Comparison of ENCODE assay signal across 8 cellular contexts in genomic region chr5:68711311-68712200, GRCh38.
DNase-seq lines count a peak whose midpoint lies in the region; ATAC-seq and TF ChIP-seq lines count a peak whose summit lies in the region.

No MANE protein-coding gene starts in this region.

- peaks cover 19% of the 10 kb centered on the region for H3K4me1 Mint-ChIP-seq in nephron progenitor cell
- H3K4me1 Mint-ChIP-seq in mesothelial cell of epicardium = peaks cover 3% of the 10 kb centered on the region

- H3K36me3 ChIP-seq in mammary epithelial cell (ENCODE audit: insufficient read depth, low read length) (no peaks in the 10 kb centered on the region), Karpas-422 (ENCODE audit: insufficient read depth, low read length) (no peaks in the 10 kb centered on the region)

- in situ Hi-C loops in mammary epithelial cell (cut with MboI; ENCODE audit: low sequenced_read_pairs in 2 of 2) = no loop called here

- H3K27me3 Mint-ChIP-seq in nephron progenitor cell (ENCODE audit: low read depth, poor library complexity) (no peaks in the 10 kb centered on the region), mesothelial cell of epicardium (ENCODE audit: low read depth) (no peaks in the 10 kb centered on the region)

- H3K9ac ChIP-seq in mammary epithelial cell (ENCODE audit: insufficient read depth, low read length) (no peak overlapping the region), Karpas-422 (ENCODE audit: low read length) (no peak overlapping the region)

- H2AFZ ChIP-seq in mammary epithelial cell (ENCODE audit: low read depth, low read length) (no peak overlapping the region), Karpas-422 (ENCODE audit: low read length) (no peak overlapping the region)

- peak; percentile 94 for ATAC-seq in GM18498 (IDR thresholded peaks at IDR 0.05; ENCODE audit: unreplicated experiment)
- peak; percentile 96 for ATAC-seq in GM21390 (IDR thresholded peaks at IDR 0.05; ENCODE audit: unreplicated experiment)
- ATAC-seq in HG03565 (IDR thresholded peaks at IDR 0.05; ENCODE audit: unreplicated experiment) = peak; percentile 92
- peak; percentile 14 for ATAC-seq in foreskin keratinocyte

- H3K4me3 Mint-ChIP-seq in nephron progenitor cell = no peak overlapping the region
- no peak overlapping the region for H3K4me3 Mint-ChIP-seq in mesothelial cell of epicardium

- no TSS peak for BruUV-seq in mammary epithelial cell (replicated peaks; lab: Mats Ljungman, UMichigan)

- no peaks in the 10 kb centered on the region for H4K20me1 ChIP-seq in mammary epithelial cell (ENCODE audit: insufficient read depth, low read length)
- H4K20me1 ChIP-seq in Karpas-422 (ENCODE audit: insufficient read depth, low read depth, low read length) = no peaks in the 10 kb centered on the region

- no peaks in the 10 kb centered on the region for H3K79me2 ChIP-seq in mammary epithelial cell (ENCODE audit: insufficient read depth, low read length)
- no peaks in the 10 kb centered on the region for H3K79me2 ChIP-seq in Karpas-422 (ENCODE audit: low read length)

- H3K4me2 ChIP-seq in mammary epithelial cell (ENCODE audit: insufficient read depth, low read depth, low read length) (no peak overlapping the region), Karpas-422 (ENCODE audit: low read depth, low read length, poor library complexity, severe bottlenecking) (no peak overlapping the region)

- DNase-seq in foreskin keratinocyte = peak in 1 of 2 donors; percentile 14
- DNase-seq in mammary epithelial cell = no peak
- no peak for DNase-seq in Karpas-422
- DNase-seq in nephron progenitor cell = no peak
- DNase-seq in mesothelial cell of epicardium (ENCODE audit: low spot score in 2 of 2, unreplicated experiment in 2 of 2) = no peak

- no peaks in the 10 kb centered on the region for H3K4me1 ChIP-seq in foreskin keratinocyte
- H3K4me1 ChIP-seq in mammary epithelial cell (ENCODE audit: insufficient read depth, low read length) = no peaks in the 10 kb centered on the region
- peaks cover 4% of the 10 kb centered on the region for H3K4me1 ChIP-seq in Karpas-422 (ENCODE audit: low read length)

- H3K9me3 ChIP-seq in mammary epithelial cell (replicated peaks; ENCODE audit: insufficient read depth, low read length) (no peaks in the 10 kb centered on the region), Karpas-422 (ENCODE audit: low read length) (no peaks in the 10 kb centered on the region)

- 66% methylated on average over 6 of the region's 6 CpGs for WGBS in mammary epithelial cell (ENCODE audit: low coverage, missing lambda C conversion rate)

- H3K27ac ChIP-seq in foreskin keratinocyte (no peak overlapping the region), mammary epithelial cell (ENCODE audit: insufficient read depth, low read depth, low read length) (no peak overlapping the region), Karpas-422 (ENCODE audit: low read length) (no peak overlapping the region)

- no peak overlapping the region for H3K27ac Mint-ChIP-seq in nephron progenitor cell
- no peak overlapping the region for H3K27ac Mint-ChIP-seq in mesothelial cell of epicardium

- H3K27me3 ChIP-seq in foreskin keratinocyte (no peaks in the 10 kb centered on the region), mammary epithelial cell (ENCODE audit: insufficient read depth, low read length) (peaks cover 9% of the 10 kb centered on the region), Karpas-422 (ENCODE audit: low read length) (peaks cover 3% of the 10 kb centered on the region; the same call in 1 of the 2 replicates)

- no peaks in the 10 kb centered on the region for H3K36me3 Mint-ChIP-seq in nephron progenitor cell (ENCODE audit: low read depth)
- peaks cover 2% of the 10 kb centered on the region for H3K36me3 Mint-ChIP-seq in mesothelial cell of epicardium

- no peak overlapping the region for H3K4me3 ChIP-seq in mammary epithelial cell (replicated peaks in 1 of 3; ENCODE audit: insufficient read depth in 1 of 3, low read depth in 2 of 3, low read length in 3 of 3)
- H3K4me3 ChIP-seq in Karpas-422 (ENCODE audit: low read length) = no peak overlapping the region

- no peak for TF ChIP-seq CTCF in foreskin keratinocyte (conservative IDR thresholded peaks at IDR 0.05)
- no peak for TF ChIP-seq CTCF in mammary epithelial cell (conservative IDR thresholded peaks at IDR 0.05 in 1 of 2, IDR thresholded peaks at IDR 0.05 in 1 of 2; ENCODE audit: extremely low read depth in 1 of 2, insufficient read depth in 1 of 2, low read depth in 1 of 2, low read length in 2 of 2)
- TF ChIP-seq CTCF in nephron progenitor cell (IDR thresholded peaks at IDR 0.05) = no peak
- TF ChIP-seq CTCF in mesothelial cell of epicardium (IDR thresholded peaks at IDR 0.05; ENCODE audit: unreplicated experiment) = no peak

- dilution Hi-C loops in mammary epithelial cell (cut with HindIII; ENCODE audit: low sequenced_read_pairs) = no loop called here

- H3K9me3 Mint-ChIP-seq in nephron progenitor cell (peaks cover 1% of the 10 kb centered on the region), mesothelial cell of epicardium (peaks cover under 1% of the 10 kb centered on the region)

- no peaks in the 10 kb centered on the region for H3K9me2 ChIP-seq in Karpas-422 (replicated peaks; ENCODE audit: insufficient read depth, low read length)

- intact Hi-C loops in mammary epithelial cell (cut with micrococcal nuclease) = no loop called here

- CTCF ChIA-PET in mammary epithelial cell (lab: Charles Lee; ENCODE audit: low non-redundant PET) = no interaction called here

Comparison
In these comparisons a context has a peak if more than half of its experiments do, and no peak if none do; other contexts are left out.
1. ATAC-seq: peak in every context shown above with its lines; median percentile 96 in GM21390; 94 in GM18498; 92 in HG03565; 14 in foreskin keratinocyte.